8 cellular contexts compared by ENCODE assay signal in genomic region chr11:125902315-125902926, GRCh38. TPM values are rescaled to one million over a fixed set of nuclear protein-coding genes. Genes with fewer than 3 reads are reported as not detected.
DNase-seq lines count a peak whose midpoint lies in the region; ATAC-seq and TF ChIP-seq lines count a peak whose summit lies in the region.

No MANE protein-coding gene starts in this region.

- peak overlapping the region in 11 of 12 donors; percentile 62 to 93 (median 82) for H3K27ac ChIP-seq in heart left ventricle
- peak overlapping the region; percentile 76 to 86 (median 84) for H3K27ac ChIP-seq in transverse colon

- peaks cover 0 to 35% (median 15%) of the 10 kb centered on the region in 12 donors for H3K4me1 ChIP-seq in heart left ventricle
- peaks cover 0 to 25% (median 13%) of the 10 kb centered on the region in 4 donors for H3K4me1 ChIP-seq in transverse colon

- TF ChIP-seq EP300 in transverse colon (IDR thresholded peaks at IDR 0.05; ENCODE audit: low read depth) = no peak

- TF ChIP-seq CTCF in heart left ventricle (IDR thresholded peaks at IDR 0.05) (no peak), transverse colon (IDR thresholded peaks at IDR 0.05) (no peak)

- DNase-seq in heart left ventricle = no peak
- DNase-seq in Right ventricle myocardium superior = no peak
- DNase-seq in amniotic epithelial cell (ENCODE audit: low read depth) = peak; percentile 11
- DNase-seq in left lobe of liver (ENCODE audit: low spot score) = no peak
- no peak for DNase-seq in transverse colon
- DNase-seq in epidermal melanocyte (ENCODE audit: insufficient read length, low spot score) = no peak
- no peak for DNase-seq in NCI-H2081 treated with DMSO at 0.1 percent for 48 hours (lab: John Stamatoyannopoulos, UW)
- no peak for DNase-seq in HT-29 (ENCODE audit: low spot score)

- H3K4me3 ChIP-seq in heart left ventricle (peak overlapping the region; percentile 54 to 80 (median 66)), transverse colon (peak overlapping the region; percentile 55 to 89 (median 61))

- WGBS in heart left ventricle, 4 donors = 48 to 53% (median 52%) methylated on average over 19 of the region's 19 CpGs
- 4 to 61% methylated on average over 4 to 19 of the region's 19 CpGs for WGBS in transverse colon (ENCODE audit: low coverage in 1 of 2), 2 donors

- H3K9me3 ChIP-seq in heart left ventricle = no peaks in the 10 kb centered on the region
- no peaks in the 10 kb centered on the region for H3K9me3 ChIP-seq in transverse colon

- H3K27me3 ChIP-seq in heart left ventricle (peaks cover 4 to 32% (median 13%) of the 10 kb centered on the region in 9 donors), transverse colon (peaks cover 33% of the 10 kb centered on the region)

- ATAC-seq in heart left ventricle = no peak
- no peak for ATAC-seq in Right ventricle myocardium superior (ENCODE audit: poor library complexity)
- ATAC-seq in left lobe of liver = peak; percentile 7

- TF ChIP-seq POLR2A in heart left ventricle (IDR thresholded peaks at IDR 0.05) (no peak), transverse colon (IDR thresholded peaks at IDR 0.05) (no peak)

- intact Hi-C loops in heart left ventricle (cut with DNase I) = no loop called here
- intact Hi-C loops in Right ventricle myocardium superior (cut with DNase I) = no loop called here
- intact Hi-C loops in transverse colon (cut with DNase I; ENCODE audit: low total_unique reads) = no loop called here

- in situ Hi-C loops in transverse colon (cut with MboI; ENCODE audit: low pct_ligation_motif_present in 1 of 4, low pct_unique_long_range_greater_than_20kb in 1 of 4, low sequenced_read_pairs in 3 of 4) = no loop called here

- H3K36me3 ChIP-seq in heart left ventricle (peaks cover 0 to 26% (median 14%) of the 10 kb centered on the region in 9 donors), transverse colon (no peaks in the 10 kb centered on the region)

RNA-seq across cellular contexts. Expression of gene PUS3, which starts 0.6 kb away (rescaled TPM):
- total RNA-seq in heart left ventricle (1 to 10 TPM; 5.4 to 9.4 (median 8.3) TPM), Right ventricle myocardium superior (5.1 TPM), left lobe of liver (19.1 TPM), transverse colon (1 to 10 TPM in 2 of 4 donors, under 1 TPM in 2; 0.60 to 8.7 (median 4.1) TPM)
- 10 to 100 TPM in 1 of 2 donors, 1 to 10 TPM in 1; 6.6 to 11.0 TPM for polyA plus RNA-seq in heart left ventricle
- 7.6 and 9.6 TPM in 2 replicates for total RNA-seq in HT-29 (2014; rRNA removed; shearing (Covaris generic))

RNA-seq across cellular contexts. Expression of gene DDX25, which starts 1.9 kb away (rescaled TPM):
- total RNA-seq in heart left ventricle = not detected
- polyA plus RNA-seq in heart left ventricle = not detected
- total RNA-seq in Right ventricle myocardium superior = not detected
- 0.15 TPM for total RNA-seq in left lobe of liver
- 1 to 10 TPM in 1 of 4 donors, not detected in 3; 1.5 TPM for total RNA-seq in transverse colon
- total RNA-seq in HT-29 (2014; rRNA removed; shearing (Covaris generic)) = not detected in 2 replicates

RNA-seq across cellular contexts. Expression of gene HYLS1, which starts 15.0 kb away (rescaled TPM):
- total RNA-seq in heart left ventricle (1 to 10 TPM; 3.4 to 6.9 (median 4.5) TPM), Right ventricle myocardium superior (4.4 TPM), left lobe of liver (2.9 TPM), transverse colon (1 to 10 TPM in 2 of 4 donors, under 1 TPM in 1, not detected in 1; 0.80 to 6.4 (median 3.4) TPM)
- 1 to 10 TPM; 3.0 to 3.5 TPM for polyA plus RNA-seq in heart left ventricle
- 6.9 and 7.2 TPM in 2 replicates for total RNA-seq in HT-29 (2014; rRNA removed; shearing (Covaris generic))

RNA-seq across cellular contexts. Expression of gene VSIG10L2, which starts 43.4 kb away (rescaled TPM):
- total RNA-seq in heart left ventricle (under 1 TPM in 1 of 9 donors, not detected in 8; 0.21 TPM), Right ventricle myocardium superior (0.08 TPM), left lobe of liver (not detected), transverse colon (not detected)
- under 1 TPM; 0.04 to 0.12 TPM for polyA plus RNA-seq in heart left ventricle
- 0.03 and 0.08 TPM in 2 replicates for total RNA-seq in HT-29 (2014; rRNA removed; shearing (Covaris generic))
